In the genomic region with DNA sequence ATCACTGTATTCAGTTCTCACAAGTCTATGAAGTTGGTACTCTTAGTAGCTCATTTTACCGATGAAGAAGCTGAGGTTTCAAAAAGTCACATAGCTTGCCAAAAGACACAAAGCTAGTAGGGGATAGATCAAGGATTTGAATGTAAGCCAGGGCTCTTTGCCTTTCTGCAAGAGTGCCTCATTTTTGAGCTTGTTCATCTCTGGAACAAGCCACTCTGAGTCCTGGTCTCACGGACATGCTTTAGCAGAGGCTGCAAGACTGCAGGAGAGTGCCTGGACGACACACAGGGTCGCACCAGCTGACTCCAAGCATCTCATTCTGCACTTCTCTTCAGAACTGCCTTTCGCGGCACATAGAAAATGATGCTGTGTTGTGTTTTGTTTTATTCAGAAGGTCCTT, we compare ENCODE assay signal across 1 cellular context.
TF ChIP-seq lines count a peak whose summit lies in the region.

No MANE protein-coding gene starts in this region.

TF ChIP-seq in IMR-90, 13 proteins besides CTCF, POLR2A, EP300 and RAD21:
- TF ChIP-seq RCOR1 (IDR thresholded peaks at IDR 0.05; ENCODE audit: insufficient replicate concordance, low read length) (no peak), CHD1 (IDR thresholded peaks at IDR 0.05; ENCODE audit: low read depth, low read length) (no peak), SMC3 (IDR thresholded peaks at IDR 0.05; ENCODE audit: low read depth, low read length) (no peak), BHLHE40 (IDR thresholded peaks at IDR 0.05; ENCODE audit: low read depth, low read length) (no peak), MAZ (IDR thresholded peaks at IDR 0.05; ENCODE audit: borderline replicate concordance, low read depth, low read length) (no peak), NFE2L2 (IDR thresholded peaks at IDR 0.05; ENCODE audit: low read depth, low read length) (no peak), MAFK (IDR thresholded peaks at IDR 0.05; ENCODE audit: low read depth, low read length) (no peak), RFX5 (IDR thresholded peaks at IDR 0.05; ENCODE audit: low read depth, low read length) (no peak), FOS (IDR thresholded peaks at IDR 0.05; ENCODE audit: low read depth, low read length) (no peak), MXI1 (IDR thresholded peaks at IDR 0.05; ENCODE audit: borderline replicate concordance, low read depth, low read length) (no peak), CEBPB (IDR thresholded peaks at IDR 0.05; ENCODE audit: low read depth, low read length) (no peak)
- TF ChIP-seq, protein P1, sequence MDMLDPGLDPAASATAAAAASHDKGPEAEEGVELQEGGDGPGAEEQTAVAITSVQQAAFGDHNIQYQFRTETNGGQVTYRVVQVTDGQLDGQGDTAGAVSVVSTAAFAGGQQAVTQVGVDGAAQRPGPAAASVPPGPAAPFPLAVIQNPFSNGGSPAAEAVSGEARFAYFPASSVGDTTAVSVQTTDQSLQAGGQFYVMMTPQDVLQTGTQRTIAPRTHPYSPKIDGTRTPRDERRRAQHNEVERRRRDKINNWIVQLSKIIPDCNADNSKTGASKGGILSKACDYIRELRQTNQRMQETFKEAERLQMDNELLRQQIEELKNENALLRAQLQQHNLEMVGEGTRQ (IDR thresholded peaks at IDR 0.05; ENCODE audit: low read depth, low read length), result no peak
- TF ChIP-seq, protein P2, sequence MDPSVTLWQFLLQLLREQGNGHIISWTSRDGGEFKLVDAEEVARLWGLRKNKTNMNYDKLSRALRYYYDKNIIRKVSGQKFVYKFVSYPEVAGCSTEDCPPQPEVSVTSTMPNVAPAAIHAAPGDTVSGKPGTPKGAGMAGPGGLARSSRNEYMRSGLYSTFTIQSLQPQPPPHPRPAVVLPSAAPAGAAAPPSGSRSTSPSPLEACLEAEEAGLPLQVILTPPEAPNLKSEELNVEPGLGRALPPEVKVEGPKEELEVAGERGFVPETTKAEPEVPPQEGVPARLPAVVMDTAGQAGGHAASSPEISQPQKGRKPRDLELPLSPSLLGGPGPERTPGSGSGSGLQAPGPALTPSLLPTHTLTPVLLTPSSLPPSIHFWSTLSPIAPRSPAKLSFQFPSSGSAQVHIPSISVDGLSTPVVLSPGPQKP (IDR thresholded peaks at IDR 0.05; ENCODE audit: borderline replicate concordance, low read depth, low read length), result no peak
